In the genomic region with DNA sequence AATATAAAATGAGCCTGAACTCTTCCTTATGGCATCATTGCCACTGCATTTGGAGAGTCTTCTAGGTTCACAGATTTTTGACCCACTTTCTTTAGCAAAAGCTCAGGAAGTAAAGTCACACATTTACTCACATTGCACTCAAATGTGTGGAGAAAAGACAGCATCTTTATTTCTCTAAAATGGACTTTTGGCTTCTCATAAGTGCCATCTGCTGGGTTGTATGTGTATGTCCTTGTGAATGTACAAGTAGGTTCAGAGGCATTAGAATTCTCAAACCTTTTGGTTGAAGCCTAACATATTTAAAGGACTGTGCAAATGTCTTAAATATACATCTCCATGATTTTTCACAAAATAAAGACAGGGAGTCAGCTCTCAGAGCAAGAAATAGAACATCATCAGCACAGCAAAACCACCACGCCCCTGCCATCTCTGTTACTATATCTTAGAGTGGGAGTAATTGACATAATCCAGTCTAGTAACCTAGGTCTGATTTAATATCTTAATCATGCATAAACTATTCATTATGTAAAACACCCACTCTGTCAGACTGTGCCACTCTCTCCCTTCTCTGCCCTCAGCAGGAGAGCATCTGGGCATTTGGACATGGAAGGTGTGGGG, we compare ENCODE assay signal across 8 cellular contexts. TPM values are rescaled to one million over a fixed set of nuclear protein-coding genes. Genes with fewer than 3 reads are reported as not detected.
A peak's percentile ranks its signal among the peaks of the same experiment; 100 is the strongest.
DNase-seq lines count a peak whose midpoint lies in the region; TF ChIP-seq lines count a peak whose summit lies in the region.

No MANE protein-coding gene starts in this region.

- TF ChIP-seq CTCF in OCI-LY1 (IDR thresholded peaks at IDR 0.05; ENCODE audit: low read length) (peak; percentile 29), foreskin fibroblast (IDR thresholded peaks at IDR 0.05; ENCODE audit: low read depth, low read length) (peak; percentile 42)

- no peak overlapping the region for H3K9ac ChIP-seq in OCI-LY1 (ENCODE audit: low read length)

- H3K79me2 ChIP-seq in OCI-LY1 (ENCODE audit: insufficient read depth, low read length) = no peaks in the 10 kb centered on the region

- H3F3A ChIP-seq in OCI-LY1 (ENCODE audit: insufficient read depth, low read length) = no peaks in the 10 kb centered on the region

- H2AFZ ChIP-seq in OCI-LY1 (ENCODE audit: low read length) = no peak overlapping the region

- no peaks in the 10 kb centered on the region for H3K36me3 ChIP-seq in OCI-LY1 (ENCODE audit: insufficient read depth, low read length)

- no peaks in the 10 kb centered on the region for H4K20me1 ChIP-seq in OCI-LY1 (ENCODE audit: insufficient read depth, low read length)

- DNase-seq in NCI-H1092 treated with DMSO at 0.1 percent for 48 hours (lab: John Stamatoyannopoulos, UW) (peak; percentile 13), NCI-H1092 (lab: John Stamatoyannopoulos, UW) (no peak), foreskin fibroblast (peak; percentile 30 to 72), smooth muscle cell of the brain vasculature (ENCODE audit: low read depth, low spot score) (peak; percentile 28), occipital lobe (lab: John Stamatoyannopoulos, UW) (no peak), HuH-7.5 (ENCODE audit: low spot score) (no peak), DMS79 (lab: John Stamatoyannopoulos, UW) (no peak)

- H3K9me3 ChIP-seq in OCI-LY1 (ENCODE audit: low read length) = no peaks in the 10 kb centered on the region

- H3K27me3 ChIP-seq in OCI-LY1 (ENCODE audit: insufficient read depth, low read length) = no peaks in the 10 kb centered on the region

- no peak overlapping the region for H3K27ac ChIP-seq in OCI-LY1 (ENCODE audit: low read depth, low read length, poor library complexity, severe bottlenecking)

- H3K4me2 ChIP-seq in OCI-LY1 (ENCODE audit: low read length) = no peak overlapping the region

- no peaks in the 10 kb centered on the region for H3K9me2 ChIP-seq in OCI-LY1 (ENCODE audit: low read depth, low read length)

- no peaks in the 10 kb centered on the region for H3K4me1 ChIP-seq in OCI-LY1 (ENCODE audit: insufficient read depth, low read length, severe bottlenecking)

- H3K4me3 ChIP-seq in OCI-LY1 (ENCODE audit: low read depth, low read length, poor library complexity, severe bottlenecking) (no peak overlapping the region), foreskin fibroblast (ENCODE audit: low read depth in 1 of 2, low read length in 2 of 2) (no peak overlapping the region)

RNA-seq across cellular contexts. Expression of gene SPTLC3, which starts 42.2 kb away (rescaled TPM):
- total RNA-seq in occipital lobe = 1.1 TPM

Comparison
In these comparisons a context has a peak if more than half of its experiments do, and no peak if none do; other contexts are left out.
1. DNase-seq: peak in NCI-H1092 treated with DMSO at 0.1 percent for 48 hours (single experiment), foreskin fibroblast (2 of 2) and smooth muscle cell of the brain vasculature (single experiment); none in NCI-H1092 (single experiment), occipital lobe (single experiment), HuH-7.5 (single experiment) and DMS79 (single experiment).